Comparison of ENCODE assay signal across 8 cellular contexts in genomic region chr17:44636562-44636961, GRCh38. TPM values are rescaled to one million over a fixed set of nuclear protein-coding genes. Genes with fewer than 3 reads are reported as not detected.
DNase-seq lines count a peak whose midpoint lies in the region; ATAC-seq, FAIRE-seq and TF ChIP-seq lines count a peak whose summit lies in the region.

No MANE protein-coding gene starts in this region.

- intact Hi-C loops in heart left ventricle (cut with DNase I) (loop anchor here (1.0 to 5.0 kb wide), 3 partner anchors 103 to 104 kb away; no protein-coding TSS in a partner anchor), transverse colon (cut with DNase I; ENCODE audit: low total_unique reads) (loop anchor here (5.0 kb wide), 1 partner anchor 104 kb away; no protein-coding TSS in a partner anchor)

- no peaks in the 10 kb centered on the region for H3K4me1 ChIP-seq in heart left ventricle
- H3K4me1 ChIP-seq in transverse colon = no peaks in the 10 kb centered on the region

- no peak for TF ChIP-seq EP300 in transverse colon (IDR thresholded peaks at IDR 0.05; ENCODE audit: low read depth)

- peak; percentile 91 to 96 for DNase-seq in AML-193 (lab: John Stamatoyannopoulos, UW)
- peak; percentile 72 for DNase-seq in HTR-8/SVneo (ENCODE audit: insufficient read length, low spot score)
- peak; percentile 76 for DNase-seq in SK-MEL-5 (ENCODE audit: low read depth, low spot score)
- no peak for DNase-seq in heart left ventricle
- no peak for DNase-seq in transverse colon
- no peak for DNase-seq in NCI-H128 (lab: John Stamatoyannopoulos, UW; ENCODE audit: unreplicated experiment)
- DNase-seq in stimulated activated CD4-positive, alpha-beta T cell treated with anti-CD3 and anti-CD28 coated beads, Interleukin-1b, Interleukin-23, amount 100 ng/mL, for 48 hours = no peak

- TF ChIP-seq CTCF in heart left ventricle (IDR thresholded peaks at IDR 0.05) = peak in 11 of 12 donors; percentile 22 to 66 (median 46)
- peak; percentile 21 to 30 (median 30) for TF ChIP-seq CTCF in transverse colon (IDR thresholded peaks at IDR 0.05)

- ATAC-seq in heart left ventricle = peak in 3 of 4 donors; percentile 58 to 71 (median 70)
- no peak for ATAC-seq in HG03342 (IDR thresholded peaks at IDR 0.05; ENCODE audit: unreplicated experiment)

- H3K9me3 ChIP-seq in heart left ventricle (no peaks in the 10 kb centered on the region), transverse colon (no peaks in the 10 kb centered on the region)

- in situ Hi-C loops in SK-MEL-5 (cut with HindIII; ENCODE audit: low pct_unique_long_range_greater_than_20kb, low sequenced_read_pairs) (no loop called here), transverse colon (cut with MboI; ENCODE audit: low pct_ligation_motif_present in 1 of 4, low pct_unique_long_range_greater_than_20kb in 1 of 4, low sequenced_read_pairs in 3 of 4) (loop anchor here in 3 of 4 donors (25.0 kb wide), 1 partner anchor 99 kb away; no protein-coding TSS in a partner anchor)

- FAIRE-seq in HTR-8/SVneo (lab: Jason Lieb, UNC) = no peak

- H3K4me3 ChIP-seq in heart left ventricle (no peak overlapping the region), transverse colon (no peak overlapping the region)

- H3K27ac ChIP-seq in heart left ventricle (no peak overlapping the region), transverse colon (no peak overlapping the region)

- H3K36me3 ChIP-seq in heart left ventricle (no peaks in the 10 kb centered on the region), transverse colon (no peaks in the 10 kb centered on the region)

- TF ChIP-seq POLR2A in heart left ventricle (IDR thresholded peaks at IDR 0.05) (no peak), transverse colon (IDR thresholded peaks at IDR 0.05) (no peak)

- H3K27me3 ChIP-seq in heart left ventricle (no peaks in the 10 kb centered on the region), transverse colon (peaks cover 12% of the 10 kb centered on the region)

- 49 to 63% (median 55%) methylated on average over 1 of the region's 1 CpG for WGBS in heart left ventricle, 4 donors
- 27 to 71% methylated on average over 1 of the region's 1 CpG for WGBS in transverse colon (ENCODE audit: low coverage in 1 of 2), 2 donors

RNA-seq across cellular contexts. Expression of gene MEIOC, which starts 19.7 kb away (rescaled TPM):
- total RNA-seq in SK-MEL-5 (2014; rRNA removed; shearing (Covaris generic)) = 0.11 and 0.16 TPM in 2 replicates
- 0.12 and 0.30 TPM in 2 replicates for polyA plus RNA-seq in SK-MEL-5 (2015; cell fraction: cytosol; rRNA removed)
- not detected in 2 replicates for polyA plus RNA-seq in SK-MEL-5 (2015; cell fraction: nucleus; rRNA removed)
- total RNA-seq in heart left ventricle (not detected), transverse colon (not detected)
- under 1 TPM in 1 of 2 donors, not detected in 1; 0.03 TPM for polyA plus RNA-seq in heart left ventricle

RNA-seq across cellular contexts. Expression of gene CCDC43, which starts 53.0 kb away (rescaled TPM):
- 71.5 and 73.8 TPM in 2 replicates for total RNA-seq in SK-MEL-5 (2014; rRNA removed; shearing (Covaris generic))
- polyA plus RNA-seq in SK-MEL-5 (2015; cell fraction: cytosol; rRNA removed) = 26.0 and 31.2 TPM in 2 replicates
- polyA plus RNA-seq in SK-MEL-5 (2015; cell fraction: nucleus; rRNA removed) = 29.6 and 41.0 TPM in 2 replicates
- total RNA-seq in heart left ventricle = 10 to 100 TPM; 19.0 to 32.9 (median 29.0) TPM
- polyA plus RNA-seq in heart left ventricle = 10 to 100 TPM; 20.9 to 21.8 TPM
- 10 to 100 TPM in 3 of 4 donors, 1 to 10 TPM in 1; 2.0 to 16.1 (median 13.8) TPM for total RNA-seq in transverse colon

Comparison
In these comparisons a context has a peak if more than half of its experiments do, and no peak if none do; other contexts are left out.
1. DNase-seq: peak in AML-193 (2 of 2), HTR-8/SVneo (single experiment) and SK-MEL-5 (single experiment); none in heart left ventricle (0 of 5), transverse colon (single experiment), NCI-H128 (single experiment) and stimulated activated CD4-positive, alpha-beta T cell treated with anti-CD3 and anti-CD28 coated beads, Interleukin-1b, Interleukin-23, amount 100 ng/mL, for 48 hours (single experiment).